ENCODE assay signal across 1 cellular context in genomic region chr3:196287405-196288140, GRCh38.
TF ChIP-seq lines count a peak whose summit lies in the region.

PCYT1A (minus strand) TSS chr3:196287726; CDS start chr3:196270531, 17,195 bp downstream.

TF ChIP-seq in HEK293, 187 proteins besides CTCF, POLR2A, EP300 and RAD21 (continued from another document):
- TF ChIP-seq ZNF280D (tag by site-specific recombination; IDR thresholded peaks at IDR 0.05): peak; percentile 14; the same call in 1 of the 2 replicates
- no peak for TF ChIP-seq TCF7L2 (IDR thresholded peaks at IDR 0.05; ENCODE audit: borderline replicate concordance, low read depth, low read length)
- TF ChIP-seq ZNF600 (tag by site-specific recombination; IDR thresholded peaks at IDR 0.05): peak; percentile 96
- TF ChIP-seq HOXC10 (CRISPR knock-in tag; IDR thresholded peaks at IDR 0.05): no peak
- no peak for TF ChIP-seq ZNF19 (tag by site-specific recombination; IDR thresholded peaks at IDR 0.05; ENCODE audit: low read depth)
- no peak for TF ChIP-seq ZNF843 (tag by site-specific recombination; IDR thresholded peaks at IDR 0.05)
- TF ChIP-seq ZNF514 (tag by site-specific recombination; IDR thresholded peaks at IDR 0.05): no peak
- peak; percentile 19; the same call in 1 of the 2 replicates for TF ChIP-seq ZNF558 (tag by site-specific recombination; IDR thresholded peaks at IDR 0.05)
- TF ChIP-seq ZNF501 (tag by site-specific recombination; IDR thresholded peaks at IDR 0.05): peak; percentile 83
- peak; percentile 84; the same call in 1 of the 2 replicates for TF ChIP-seq ZBTB20 (tag by site-specific recombination; IDR thresholded peaks at IDR 0.05)
- TF ChIP-seq IKZF3 (tag by site-specific recombination; IDR thresholded peaks at IDR 0.05): peak; percentile 91
- peak; percentile 16; the same call in 1 of the 2 replicates for TF ChIP-seq PRDM4 (tag by site-specific recombination; IDR thresholded peaks at IDR 0.05)
- TF ChIP-seq YY2 (tag by site-specific recombination; IDR thresholded peaks at IDR 0.05): no peak
- peak; percentile 100 for TF ChIP-seq ZNF341 (tag by site-specific recombination; IDR thresholded peaks at IDR 0.05; ENCODE audit: low read depth)
- no peak for TF ChIP-seq ZNF157 (tag by site-specific recombination; IDR thresholded peaks at IDR 0.05)
- TF ChIP-seq ZNF704 (tag by site-specific recombination; IDR thresholded peaks at IDR 0.05): no peak
- 0 out of 2 replicates have a peak, but pooled peaks have one; percentile 7 for TF ChIP-seq WT1 (tag by site-specific recombination; IDR thresholded peaks at IDR 0.05)
- no peak for TF ChIP-seq ZNF792 (tag by site-specific recombination; IDR thresholded peaks at IDR 0.05)
- peak; percentile 76; the same call in 1 of the 2 replicates for TF ChIP-seq GLI4 (tag by site-specific recombination; IDR thresholded peaks at IDR 0.05)
- TF ChIP-seq ZNF639 (tag by site-specific recombination; IDR thresholded peaks at IDR 0.05): peak; percentile 81; the same call in 1 of the 2 replicates
- no peak for TF ChIP-seq ZNF132 (tag by site-specific recombination; IDR thresholded peaks at IDR 0.05; ENCODE audit: borderline replicate concordance)
- TF ChIP-seq ZSCAN18 (tag by site-specific recombination; IDR thresholded peaks at IDR 0.05): no peak
- no peak for TF ChIP-seq ZNF133 (tag by site-specific recombination; IDR thresholded peaks at IDR 0.05)
- TF ChIP-seq PRDM10 (tag by site-specific recombination; IDR thresholded peaks at IDR 0.05): peak; percentile 82; the same call in 1 of the 2 replicates
